8 cellular contexts compared by ENCODE assay signal in genomic region chr1:159923203-159924024, GRCh38. TPM values are rescaled to one million over a fixed set of nuclear protein-coding genes. Genes with fewer than 3 reads are reported as not detected.
DNase-seq lines count a peak whose midpoint lies in the region; FAIRE-seq and TF ChIP-seq lines count a peak whose summit lies in the region.

No MANE protein-coding gene starts in this region.

- H4K20me1 ChIP-seq in astrocyte (ENCODE audit: insufficient read depth, low read length): peaks cover 56% of the 10 kb centered on the region

- DNase-seq in GM03348 (ENCODE audit: low spot score) (peak; percentile 88), HAP-1 (ENCODE audit: low spot score in 2 of 2) (peak; percentile 71 to 92), MG63 (peak; percentile 90), astrocyte (ENCODE audit: low read depth) (peak; percentile 85), iPS-NIHi7 (ENCODE audit: extremely low spot score) (peak; percentile 74), cerebellar nuclear complex (lab: John Stamatoyannopoulos, UW) (no peak)
- DNase-seq in T-helper 2 cell treated with Interferon-gamma antibody and Interleukin-4, amounts not matched to agents 5 μg/mL and 100 μg/mL, for 36 hours (ENCODE audit: low spot score): peak; percentile 86
- DNase-seq in stimulated activated CD4-positive, alpha-beta T cell treated with anti-CD3 and anti-CD28 coated beads, Interleukin-15, amount 100 ng/mL, for 1 hour (ENCODE audit: low read depth in 1 of 2, low spot score in 1 of 2): peak; percentile 42 to 76

- peaks cover 14% of the 10 kb centered on the region for H3K4me1 ChIP-seq in HAP-1
- H3K4me1 ChIP-seq in astrocyte (ENCODE audit: insufficient read depth, low read length): peaks cover 36% of the 10 kb centered on the region

- H3K9me3 ChIP-seq in HAP-1 (no peaks in the 10 kb centered on the region), MG63 (no peaks in the 10 kb centered on the region), astrocyte (ENCODE audit: insufficient read depth, low read depth, low read length) (no peaks in the 10 kb centered on the region)

- H2AFZ ChIP-seq in astrocyte (ENCODE audit: low read depth, low read length): no peak overlapping the region

- TF ChIP-seq CTCF in astrocyte (IDR thresholded peaks at IDR 0.05; ENCODE audit: insufficient read depth, low read depth, low read length): no peak

- peak overlapping the region; percentile 99 for H3K9ac ChIP-seq in astrocyte (ENCODE audit: low read length)

- no peaks in the 10 kb centered on the region for H3K9me3 Mint-ChIP-seq in T-helper 2 cell treated with Interferon-gamma antibody and Interleukin-4, amounts not matched to agents 5 μg/mL and 100 μg/mL, for 36 hours
- no peaks in the 10 kb centered on the region for H3K9me3 Mint-ChIP-seq in astrocyte (ENCODE audit: unreplicated experiment)

- peak overlapping the region; percentile 99 for H3K27ac Mint-ChIP-seq in T-helper 2 cell treated with Interferon-gamma antibody and Interleukin-4, amounts not matched to agents 5 μg/mL and 100 μg/mL, for 36 hours
- peak overlapping the region; percentile 99 for H3K27ac Mint-ChIP-seq in astrocyte (ENCODE audit: unreplicated experiment)

- H3K4me3 ChIP-seq in HAP-1 (peak overlapping the region; percentile 82), MG63 (peak overlapping the region; percentile 83), astrocyte (ENCODE audit: insufficient read depth, low read depth, low read length) (peak overlapping the region; percentile 98)

- peak overlapping the region; percentile 98 for H3K4me3 Mint-ChIP-seq in T-helper 2 cell treated with Interferon-gamma antibody and Interleukin-4, amounts not matched to agents 5 μg/mL and 100 μg/mL, for 36 hours
- H3K4me3 Mint-ChIP-seq in astrocyte (ENCODE audit: unreplicated experiment): peak overlapping the region; percentile 90

- H3K4me2 ChIP-seq in astrocyte (ENCODE audit: low read length): peak overlapping the region; percentile 98

- in situ Hi-C loops in HAP-1 (cut with MboI; ENCODE audit: low sequenced_read_pairs): no loop called here

- H3K4me1 Mint-ChIP-seq in T-helper 2 cell treated with Interferon-gamma antibody and Interleukin-4, amounts not matched to agents 5 μg/mL and 100 μg/mL, for 36 hours (ENCODE audit: low read depth): peaks cover 47% of the 10 kb centered on the region
- peaks cover 40% of the 10 kb centered on the region for H3K4me1 Mint-ChIP-seq in astrocyte (ENCODE audit: low read depth, unreplicated experiment)

- H3K36me3 Mint-ChIP-seq in T-helper 2 cell treated with Interferon-gamma antibody and Interleukin-4, amounts not matched to agents 5 μg/mL and 100 μg/mL, for 36 hours (ENCODE audit: low read depth): peaks cover 48% of the 10 kb centered on the region
- H3K36me3 Mint-ChIP-seq in astrocyte (ENCODE audit: low read depth, unreplicated experiment): peaks cover 14% of the 10 kb centered on the region

- H3K27me3 ChIP-seq in HAP-1 (ENCODE audit: low read depth) (no peaks in the 10 kb centered on the region), MG63 (no peaks in the 10 kb centered on the region), astrocyte (ENCODE audit: insufficient read depth, low read length) (no peaks in the 10 kb centered on the region)

- peaks cover 73% of the 10 kb centered on the region for H3K79me2 ChIP-seq in astrocyte (ENCODE audit: insufficient read depth, low read length)

- peak overlapping the region; percentile 100 for H3K27ac ChIP-seq in astrocyte (ENCODE audit: low read depth, low read length)

- peaks cover 22% of the 10 kb centered on the region for H3K36me3 ChIP-seq in HAP-1 (replicated peaks)
- H3K36me3 ChIP-seq in MG63: peaks cover 65% of the 10 kb centered on the region
- H3K36me3 ChIP-seq in astrocyte (ENCODE audit: insufficient read depth, low read length): peaks cover 25% of the 10 kb centered on the region

- no peak for FAIRE-seq in astrocyte (lab: Jason Lieb, UNC)

- no peaks in the 10 kb centered on the region for H3K27me3 Mint-ChIP-seq in T-helper 2 cell treated with Interferon-gamma antibody and Interleukin-4, amounts not matched to agents 5 μg/mL and 100 μg/mL, for 36 hours (ENCODE audit: low read depth)
- H3K27me3 Mint-ChIP-seq in astrocyte (ENCODE audit: low read depth, unreplicated experiment): no peaks in the 10 kb centered on the region

RNA-seq across cellular contexts. Expression of gene TAGLN2, which starts 1.9 kb away (rescaled TPM):
- 651 and 1,079 TPM in 2 replicates for total RNA-seq in MG63 (2014; rRNA removed; shearing (Covaris generic); ENCODE audit: low replicate concordance)
- 614 and 688 TPM in 2 replicates for total RNA-seq in astrocyte

RNA-seq across cellular contexts. Expression of gene IGSF9, which starts 22.0 kb away (rescaled TPM):
- not detected in 2 replicates for total RNA-seq in MG63 (2014; rRNA removed; shearing (Covaris generic); ENCODE audit: low replicate concordance)
- 0.89 and 2.1 TPM in 2 replicates for total RNA-seq in astrocyte

RNA-seq across cellular contexts. Expression of gene CFAP45, which starts 23.4 kb away (rescaled TPM):
- total RNA-seq in MG63 (2014; rRNA removed; shearing (Covaris generic); ENCODE audit: low replicate concordance): 0.10 and 0.39 TPM in 2 replicates
- total RNA-seq in astrocyte: 3.2 and 4.3 TPM in 2 replicates

RNA-seq across cellular contexts. Expression of gene SLAMF9, which starts 30.6 kb away (rescaled TPM):
- not detected in 2 replicates for total RNA-seq in MG63 (2014; rRNA removed; shearing (Covaris generic); ENCODE audit: low replicate concordance)
- total RNA-seq in astrocyte: 0.43 TPM in 1 of 2 replicates, not detected in the other

Comparison
In these comparisons a context has a peak if more than half of its experiments do, and no peak if none do; other contexts are left out.
1. DNase-seq: peak in GM03348 (single experiment), HAP-1 (2 of 2), MG63 (single experiment), T-helper 2 cell treated with Interferon-gamma antibody and Interleukin-4, amounts not matched to agents 5 μg/mL and 100 μg/mL, for 36 hours (single experiment), astrocyte (single experiment), iPS-NIHi7 (single experiment) and stimulated activated CD4-positive, alpha-beta T cell treated with anti-CD3 and anti-CD28 coated beads, Interleukin-15, amount 100 ng/mL, for 1 hour (2 of 2); none in cerebellar nuclear complex (0 of 2).
2. Peak in every context shown above with its lines, with median percentiles within 50 percentile points of each other: H3K4me3 ChIP-seq.